8 cellular contexts compared by ENCODE assay signal in genomic region chr3:194485471-194485875, GRCh38. TPM values are rescaled to one million over a fixed set of nuclear protein-coding genes. Genes with fewer than 3 reads are reported as not detected.
A peak's percentile ranks its signal among the peaks of the same experiment; 100 is the strongest.
DNase-seq lines count a peak whose midpoint lies in the region; ATAC-seq and TF ChIP-seq lines count a peak whose summit lies in the region.

No MANE protein-coding gene starts in this region.

- peak overlapping the region; percentile 93 for H3K27ac Mint-ChIP-seq in activated naive CD8-positive, alpha-beta T cell treated with anti-CD3 and anti-CD28 coated beads for 36 hours

- peaks cover 55% of the 10 kb centered on the region for H3K4me1 Mint-ChIP-seq in activated naive CD8-positive, alpha-beta T cell treated with anti-CD3 and anti-CD28 coated beads for 36 hours

- ATAC-seq in Right ventricle myocardium superior (ENCODE audit: poor library complexity), result no peak
- no peak for ATAC-seq in left colon

- H3K4me3 ChIP-seq in right atrium auricular region, result peak overlapping the region; percentile 79 to 84
- H3K4me3 ChIP-seq in iPS-18a (ENCODE audit: low read length), result peak overlapping the region; percentile 93

- H3K27me3 ChIP-seq in right atrium auricular region (no peaks in the 10 kb centered on the region), iPS-18a (ENCODE audit: control insufficient read depth, insufficient read depth, low read length) (no peaks in the 10 kb centered on the region)

- no peak for DNase-seq in right atrium auricular region (ENCODE audit: low spot score)
- no peak for DNase-seq in Right ventricle myocardium superior
- no peak for DNase-seq in activated naive CD8-positive, alpha-beta T cell treated with anti-CD3 and anti-CD28 coated beads for 36 hours
- DNase-seq in substantia nigra (lab: John Stamatoyannopoulos, UW), result no peak
- no peak for DNase-seq in HUDEP-2 (lab: John Stamatoyannopoulos, UW; ENCODE audit: unreplicated experiment in 76 of 76)
- no peak for DNase-seq in left colon
- no peak for DNase-seq in NCI-H128 (lab: John Stamatoyannopoulos, UW; ENCODE audit: unreplicated experiment)

- intact Hi-C loops in Right ventricle myocardium superior (cut with DNase I) (loop anchor here (5.0 kb wide), 1 partner anchor 97 kb away; no protein-coding TSS in a partner anchor), left colon (cut with DNase I, micrococcal nuclease) (no loop called here)

- H3K9me3 Mint-ChIP-seq in activated naive CD8-positive, alpha-beta T cell treated with anti-CD3 and anti-CD28 coated beads for 36 hours, result no peaks in the 10 kb centered on the region

- no peak for TF ChIP-seq CTCF in right atrium auricular region (IDR thresholded peaks at IDR 0.05)

- H3K9me3 ChIP-seq in right atrium auricular region (no peaks in the 10 kb centered on the region), iPS-18a (ENCODE audit: control insufficient read depth, low read depth, low read length) (no peaks in the 10 kb centered on the region)

- H3K36me3 Mint-ChIP-seq in activated naive CD8-positive, alpha-beta T cell treated with anti-CD3 and anti-CD28 coated beads for 36 hours, result peaks cover 46% of the 10 kb centered on the region

- H3K27ac ChIP-seq in right atrium auricular region (peak overlapping the region; percentile 91 to 95), iPS-18a (ENCODE audit: low read length) (no peak overlapping the region), substantia nigra (ENCODE audit: low read depth, low read length, poor library complexity, severe bottlenecking) (peak overlapping the region; percentile 62)

- peaks cover 0 to 78% of the 10 kb centered on the region in 2 donors for H3K4me1 ChIP-seq in right atrium auricular region
- peaks cover 7% of the 10 kb centered on the region for H3K4me1 ChIP-seq in iPS-18a (ENCODE audit: control insufficient read depth, low read depth, low read length)

- peak overlapping the region; percentile 71 for H3K9ac ChIP-seq in iPS-18a (ENCODE audit: low read length)

- peak overlapping the region; percentile 89 for H3K4me3 Mint-ChIP-seq in activated naive CD8-positive, alpha-beta T cell treated with anti-CD3 and anti-CD28 coated beads for 36 hours

- H3K36me3 ChIP-seq in right atrium auricular region, result peaks cover 7% of the 10 kb centered on the region
- H3K36me3 ChIP-seq in iPS-18a (ENCODE audit: control insufficient read depth, low read depth, low read length), result peaks cover 6% of the 10 kb centered on the region

- H3K27me3 Mint-ChIP-seq in activated naive CD8-positive, alpha-beta T cell treated with anti-CD3 and anti-CD28 coated beads for 36 hours, result no peaks in the 10 kb centered on the region

RNA-seq across cellular contexts. Expression of gene ATP13A3, which starts 1.3 kb away (rescaled TPM):
- total RNA-seq in right atrium auricular region (100 to 1,000 TPM; 188 to 284 TPM), Right ventricle myocardium superior (60.4 TPM), left colon (100 to 1,000 TPM in 1 of 2 donors, 10 to 100 TPM in 1; 95.1 to 110 TPM)
- 100 to 1,000 TPM; 113 to 124 TPM for total RNA-seq in activated naive CD8-positive, alpha-beta T cell treated with anti-CD3 and anti-CD28 coated beads for 36 hours
